ENCODE assay signal across 26 cellular contexts in genomic region chr10:78351283-78351682, GRCh38.
"Had no signal": no experiment of that assay in that cellular context is flagged by ENCODE, and none has a peak within 500 bp of the region (broad histone marks: within the 10 kb centered on the region; RNA-seq: fewer than 3 reads in every experiment).

No MANE protein-coding gene starts in this region.

- DNase-seq: activated CD4-positive, alpha-beta T cell treated with anti-CD3 and anti-CD28 coated beads, Interleukin-2, amount 10 ng/mL, durations not matched to agents 24 days and 14 days; activated CD4-positive, alpha-beta T cell treated with anti-CD3 and anti-CD28 coated beads, Interleukin-2, amount 50 U/mL, for 4 hours; activated CD8-positive, alpha-beta T cell treated with anti-CD3 and anti-CD28 coated beads for 36 hours; activated gamma-delta T cell treated with Interleukin-2 at 50 U/mL for 16 hours; activated naive CD4-positive, alpha-beta T cell treated with anti-CD3 and anti-CD28 coated beads for 36 hours; activated naive CD8-positive, alpha-beta T cell treated with anti-CD3 and anti-CD28 coated beads for 36 hours; activated T-cell treated with anti-CD3 and anti-CD28 coated beads, Interleukin-2, amount 50 U/mL, for 1 hour; activated T-cell treated with anti-CD3 and anti-CD28 coated beads, Interleukin-2, amount 50 U/mL, for 72 hours; amniotic stem cell; brain microvascular endothelial cell; MM.1S; MV-4-11; NCI-H1092; NCI-H1436 treated with DMSO at 0.1 percent for 48 hours; NCI-H1694 treated with DMSO at 0.1 percent for 48 hours; NCI-H2029; NCI-H345; NCI-H524 treated with DMSO at 0.1 percent for 48 hours; NK-92 treated with Interleukin-12 subunit alpha and Interleukin-12 subunit beta, amount 100 ng/mL, for 24 hours; PC-3; RPMI8226; T1000; WERI-Rb-1 had no signal

- H3K4me1 ChIP-seq: Peyer's patch had no signal

- H3K4me2 ChIP-seq: KMS-11 had no signal

- ATAC-seq: activated CD8-positive, alpha-beta T cell treated with anti-CD3 and anti-CD28 coated beads for 36 hours; activated T-cell treated with anti-CD3 and anti-CD28 coated beads, Interleukin-2, amount 50 U/mL, for 72 hours; activated T-helper 17 cell treated with anti-CD3 and anti-CD28 coated beads, Interleukin-2, amount 50 U/mL, for 72 hours; PC-3 had no signal

- H3K27me3 ChIP-seq: brain microvascular endothelial cell, Peyer's patch had no signal

- H3K4me3 ChIP-seq: Peyer's patch had no signal

- H3K27ac ChIP-seq: brain microvascular endothelial cell, KMS-11, Peyer's patch, WERI-Rb-1 had no signal

- H3K9me3 ChIP-seq: Peyer's patch had no signal

- H3K36me3 ChIP-seq: brain microvascular endothelial cell, Peyer's patch, WERI-Rb-1 had no signal

- H3K9ac ChIP-seq: KMS-11 had no signal
